ENCODE assay signal across 21 cellular contexts in the genomic region with DNA sequence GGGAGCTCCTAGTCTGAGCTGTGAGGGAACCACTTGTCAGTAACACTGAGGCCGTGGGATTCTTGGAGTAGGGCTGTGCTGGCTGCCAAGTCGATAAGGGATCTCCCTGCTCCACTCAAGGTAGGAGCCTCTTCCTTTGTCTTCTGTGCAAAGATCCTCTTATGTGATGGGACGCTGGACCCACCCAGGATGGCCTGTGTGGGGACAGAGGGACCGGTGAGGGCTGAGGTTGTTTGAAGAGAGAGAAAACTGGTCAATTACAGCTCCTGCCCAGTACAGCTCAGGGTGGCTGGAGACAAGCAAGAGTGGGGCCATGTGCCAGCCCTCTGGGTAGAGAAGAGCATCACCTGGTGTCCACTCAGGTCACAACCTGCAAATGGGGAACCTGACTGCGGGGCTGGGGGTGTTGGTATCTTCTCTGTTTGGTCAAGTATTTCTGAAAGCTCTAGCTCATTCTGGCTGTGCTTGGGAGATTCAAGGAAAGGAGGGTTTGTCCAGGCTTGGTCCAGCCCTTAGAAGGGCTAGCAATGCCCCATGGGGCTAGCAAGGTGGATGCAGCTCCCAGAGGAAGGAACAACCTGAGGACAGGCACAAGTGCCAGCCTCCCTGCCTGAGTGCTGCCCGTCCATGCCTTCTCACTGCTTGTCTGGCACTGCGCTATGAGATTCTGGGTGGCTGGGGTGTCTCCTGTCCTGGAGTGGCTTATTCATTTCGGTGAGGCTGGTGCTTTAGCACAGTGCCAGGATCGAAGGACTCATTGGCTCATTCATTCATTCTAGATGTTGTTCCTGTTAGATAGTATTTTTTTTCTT. TPM values are rescaled to one million over a fixed set of nuclear protein-coding genes. Genes with fewer than 3 reads are reported as not detected.
"Had no signal": no experiment of that assay in that cellular context is flagged by ENCODE, and none has a peak within 500 bp of the region (broad histone marks: within the 10 kb centered on the region; RNA-seq: fewer than 3 reads in every experiment).

No MANE protein-coding gene starts in this region.

- H3K9me3 Mint-ChIP-seq: activated B cell treated with CpG ODN at 0.5 μM for 24 hours; activated CD8-positive, alpha-beta T cell treated with anti-CD3 and anti-CD28 coated beads for 36 hours; activated naive CD4-positive, alpha-beta T cell treated with anti-CD3 and anti-CD28 coated beads, Interleukin-2, amount 50 U/mL, for 24 hours; activated T-cell treated with anti-CD3 and anti-CD28 coated beads, Interleukin-2, amount 50 U/mL, for 24 hours had no signal

- H3K27me3 ChIP-seq: ascending aorta, spleen, thyroid gland had no signal

- H3K4me3 Mint-ChIP-seq: activated B cell treated with CpG ODN at 0.5 μM for 24 hours; activated CD8-positive, alpha-beta T cell treated with anti-CD3 and anti-CD28 coated beads for 36 hours; activated naive CD4-positive, alpha-beta T cell treated with anti-CD3 and anti-CD28 coated beads, Interleukin-2, amount 50 U/mL, for 24 hours; activated T-cell treated with anti-CD3 and anti-CD28 coated beads, Interleukin-2, amount 50 U/mL, for 24 hours had no signal

- H3K27ac Mint-ChIP-seq: activated B cell treated with CpG ODN at 0.5 μM for 24 hours; activated CD8-positive, alpha-beta T cell treated with anti-CD3 and anti-CD28 coated beads for 36 hours; activated naive CD4-positive, alpha-beta T cell treated with anti-CD3 and anti-CD28 coated beads, Interleukin-2, amount 50 U/mL, for 24 hours; activated T-cell treated with anti-CD3 and anti-CD28 coated beads, Interleukin-2, amount 50 U/mL, for 24 hours had no signal

- H3K27ac ChIP-seq: ascending aorta, parathyroid adenoma, spleen, thyroid gland had no signal

- H3K9me3 ChIP-seq: ascending aorta, spleen, thyroid gland had no signal

- H3K36me3 ChIP-seq: ascending aorta had no signal

- ATAC-seq: activated CD8-positive, alpha-beta T cell treated with anti-CD3 and anti-CD28 coated beads for 36 hours; left ventricle myocardium superior had no signal

- DNase-seq: activated B cell treated with CpG ODN at 0.5 μM for 24 hours; activated CD4-positive, alpha-beta T cell treated with anti-CD3 and anti-CD28 coated beads for 4 hours; activated CD8-positive, alpha-beta T cell treated with anti-CD3 and anti-CD28 coated beads for 36 hours; activated effector memory CD4-positive, alpha-beta T cell treated with Interleukin-2 at 50 U/mL for 16 hours; activated T-cell treated with anti-CD3 and anti-CD28 coated beads, Interleukin-2, amount 50 U/mL, for 24 hours; dermis blood vessel endothelial cell; effector memory CD4-positive, alpha-beta T cell; glutamatergic neuron; hypothalamus; kidney glomerular epithelial cell; left ventricle myocardium superior; spleen; stimulated activated naive CD4-positive, alpha-beta T cell; thyroid gland had no signal

- H3K4me3 ChIP-seq: ascending aorta, spleen, thyroid gland had no signal

- H3K27me3 Mint-ChIP-seq: activated B cell treated with CpG ODN at 0.5 μM for 24 hours; activated CD8-positive, alpha-beta T cell treated with anti-CD3 and anti-CD28 coated beads for 36 hours; activated naive CD4-positive, alpha-beta T cell treated with anti-CD3 and anti-CD28 coated beads, Interleukin-2, amount 50 U/mL, for 24 hours; activated T-cell treated with anti-CD3 and anti-CD28 coated beads, Interleukin-2, amount 50 U/mL, for 24 hours had no signal

- H3K4me1 ChIP-seq: ascending aorta, parathyroid adenoma, thyroid gland had no signal

- H3K4me1 Mint-ChIP-seq: activated B cell treated with CpG ODN at 0.5 μM for 24 hours; activated naive CD4-positive, alpha-beta T cell treated with anti-CD3 and anti-CD28 coated beads, Interleukin-2, amount 50 U/mL, for 24 hours had no signal

RNA-seq across cellular contexts. Expression of a gene that starts 27.6 kb away (rescaled TPM):
- total RNA-seq: ascending aorta, cerebellum, dermis blood vessel endothelial cell, urinary bladder had no signal

RNA-seq across cellular contexts. Expression of a gene that starts 54.1 kb away (rescaled TPM):
- total RNA-seq: activated B cell treated with CpG ODN at 0.5 μM for 24 hours; activated CD8-positive, alpha-beta T cell treated with anti-CD3 and anti-CD28 coated beads for 36 hours; ascending aorta; dermis blood vessel endothelial cell; fibroblast of villous mesenchyme; left ventricle myocardium superior; T-helper 2 cell treated with Interferon-gamma antibody and Interleukin-4, amounts not matched to agents 100 ng/mL and 5 ng/mL, for 36 hours had no signal
